ENCODE assay signal across 2 cellular contexts in the genomic region with DNA sequence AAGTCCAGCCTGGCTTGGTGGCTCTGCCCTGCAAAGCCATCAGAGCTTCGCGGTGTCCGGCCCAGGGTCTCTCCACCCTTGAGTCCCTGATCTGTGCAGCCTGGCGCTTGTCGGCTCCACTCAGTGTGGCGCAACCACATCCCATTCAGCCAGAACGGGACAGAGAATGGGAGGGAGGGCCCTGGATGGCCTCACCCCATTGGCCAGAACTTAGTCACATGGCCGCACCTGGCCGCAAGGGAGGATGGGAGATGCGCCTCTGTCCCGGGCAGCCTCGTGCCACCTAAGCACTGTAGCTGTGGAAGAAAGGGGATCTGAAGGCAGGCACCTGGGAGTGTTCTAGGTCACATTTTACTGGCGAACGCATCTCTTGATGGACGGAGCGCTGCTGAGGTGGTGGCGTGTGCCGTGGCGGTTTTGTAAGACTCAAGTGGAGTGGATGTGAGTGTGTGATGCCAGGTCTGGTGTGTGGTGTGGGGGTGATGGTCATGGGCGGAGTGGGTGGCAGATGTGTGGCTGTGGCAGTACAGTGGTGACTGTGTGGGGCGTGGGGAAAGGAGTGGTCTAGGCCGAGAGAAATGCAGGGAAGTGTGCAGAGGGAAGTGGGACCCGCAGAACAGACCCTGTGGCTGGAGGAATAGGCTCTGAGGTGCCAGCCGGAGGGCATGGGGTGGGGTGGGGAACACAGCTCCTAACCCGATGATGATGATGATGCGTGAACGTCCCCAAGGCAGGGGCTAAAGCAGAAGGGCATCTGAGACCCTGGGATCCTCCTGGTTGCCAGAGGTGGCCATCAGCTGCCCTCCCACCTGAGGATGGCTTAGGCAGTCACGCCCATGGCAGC.
TF ChIP-seq lines count a peak whose summit lies in the region.

No MANE protein-coding gene starts in this region.

TF ChIP-seq in GM23338, 12 proteins besides CTCF, POLR2A, EP300 and RAD21:
- no peak for TF ChIP-seq EZH2phosphoT487 (IDR thresholded peaks at IDR 0.05; ENCODE audit: unreplicated experiment)
- TF ChIP-seq JUNB (IDR thresholded peaks at IDR 0.05; ENCODE audit: unreplicated experiment), result no peak
- no peak for TF ChIP-seq STAT1 (IDR thresholded peaks at IDR 0.05; ENCODE audit: unreplicated experiment)
- TF ChIP-seq ZNF114 (CRISPR knock-in tag; IDR thresholded peaks at IDR 0.05), result no peak
- TF ChIP-seq POLR2AphosphoS5 (IDR thresholded peaks at IDR 0.05; ENCODE audit: low read depth), result no peak
- no peak for TF ChIP-seq EZH2 (IDR thresholded peaks at IDR 0.05; ENCODE audit: low read depth, unreplicated experiment)
- TF ChIP-seq CREB1 (CRISPR knock-in tag; IDR thresholded peaks at IDR 0.05; ENCODE audit: low read depth), result no peak
- TF ChIP-seq, protein P1, sequence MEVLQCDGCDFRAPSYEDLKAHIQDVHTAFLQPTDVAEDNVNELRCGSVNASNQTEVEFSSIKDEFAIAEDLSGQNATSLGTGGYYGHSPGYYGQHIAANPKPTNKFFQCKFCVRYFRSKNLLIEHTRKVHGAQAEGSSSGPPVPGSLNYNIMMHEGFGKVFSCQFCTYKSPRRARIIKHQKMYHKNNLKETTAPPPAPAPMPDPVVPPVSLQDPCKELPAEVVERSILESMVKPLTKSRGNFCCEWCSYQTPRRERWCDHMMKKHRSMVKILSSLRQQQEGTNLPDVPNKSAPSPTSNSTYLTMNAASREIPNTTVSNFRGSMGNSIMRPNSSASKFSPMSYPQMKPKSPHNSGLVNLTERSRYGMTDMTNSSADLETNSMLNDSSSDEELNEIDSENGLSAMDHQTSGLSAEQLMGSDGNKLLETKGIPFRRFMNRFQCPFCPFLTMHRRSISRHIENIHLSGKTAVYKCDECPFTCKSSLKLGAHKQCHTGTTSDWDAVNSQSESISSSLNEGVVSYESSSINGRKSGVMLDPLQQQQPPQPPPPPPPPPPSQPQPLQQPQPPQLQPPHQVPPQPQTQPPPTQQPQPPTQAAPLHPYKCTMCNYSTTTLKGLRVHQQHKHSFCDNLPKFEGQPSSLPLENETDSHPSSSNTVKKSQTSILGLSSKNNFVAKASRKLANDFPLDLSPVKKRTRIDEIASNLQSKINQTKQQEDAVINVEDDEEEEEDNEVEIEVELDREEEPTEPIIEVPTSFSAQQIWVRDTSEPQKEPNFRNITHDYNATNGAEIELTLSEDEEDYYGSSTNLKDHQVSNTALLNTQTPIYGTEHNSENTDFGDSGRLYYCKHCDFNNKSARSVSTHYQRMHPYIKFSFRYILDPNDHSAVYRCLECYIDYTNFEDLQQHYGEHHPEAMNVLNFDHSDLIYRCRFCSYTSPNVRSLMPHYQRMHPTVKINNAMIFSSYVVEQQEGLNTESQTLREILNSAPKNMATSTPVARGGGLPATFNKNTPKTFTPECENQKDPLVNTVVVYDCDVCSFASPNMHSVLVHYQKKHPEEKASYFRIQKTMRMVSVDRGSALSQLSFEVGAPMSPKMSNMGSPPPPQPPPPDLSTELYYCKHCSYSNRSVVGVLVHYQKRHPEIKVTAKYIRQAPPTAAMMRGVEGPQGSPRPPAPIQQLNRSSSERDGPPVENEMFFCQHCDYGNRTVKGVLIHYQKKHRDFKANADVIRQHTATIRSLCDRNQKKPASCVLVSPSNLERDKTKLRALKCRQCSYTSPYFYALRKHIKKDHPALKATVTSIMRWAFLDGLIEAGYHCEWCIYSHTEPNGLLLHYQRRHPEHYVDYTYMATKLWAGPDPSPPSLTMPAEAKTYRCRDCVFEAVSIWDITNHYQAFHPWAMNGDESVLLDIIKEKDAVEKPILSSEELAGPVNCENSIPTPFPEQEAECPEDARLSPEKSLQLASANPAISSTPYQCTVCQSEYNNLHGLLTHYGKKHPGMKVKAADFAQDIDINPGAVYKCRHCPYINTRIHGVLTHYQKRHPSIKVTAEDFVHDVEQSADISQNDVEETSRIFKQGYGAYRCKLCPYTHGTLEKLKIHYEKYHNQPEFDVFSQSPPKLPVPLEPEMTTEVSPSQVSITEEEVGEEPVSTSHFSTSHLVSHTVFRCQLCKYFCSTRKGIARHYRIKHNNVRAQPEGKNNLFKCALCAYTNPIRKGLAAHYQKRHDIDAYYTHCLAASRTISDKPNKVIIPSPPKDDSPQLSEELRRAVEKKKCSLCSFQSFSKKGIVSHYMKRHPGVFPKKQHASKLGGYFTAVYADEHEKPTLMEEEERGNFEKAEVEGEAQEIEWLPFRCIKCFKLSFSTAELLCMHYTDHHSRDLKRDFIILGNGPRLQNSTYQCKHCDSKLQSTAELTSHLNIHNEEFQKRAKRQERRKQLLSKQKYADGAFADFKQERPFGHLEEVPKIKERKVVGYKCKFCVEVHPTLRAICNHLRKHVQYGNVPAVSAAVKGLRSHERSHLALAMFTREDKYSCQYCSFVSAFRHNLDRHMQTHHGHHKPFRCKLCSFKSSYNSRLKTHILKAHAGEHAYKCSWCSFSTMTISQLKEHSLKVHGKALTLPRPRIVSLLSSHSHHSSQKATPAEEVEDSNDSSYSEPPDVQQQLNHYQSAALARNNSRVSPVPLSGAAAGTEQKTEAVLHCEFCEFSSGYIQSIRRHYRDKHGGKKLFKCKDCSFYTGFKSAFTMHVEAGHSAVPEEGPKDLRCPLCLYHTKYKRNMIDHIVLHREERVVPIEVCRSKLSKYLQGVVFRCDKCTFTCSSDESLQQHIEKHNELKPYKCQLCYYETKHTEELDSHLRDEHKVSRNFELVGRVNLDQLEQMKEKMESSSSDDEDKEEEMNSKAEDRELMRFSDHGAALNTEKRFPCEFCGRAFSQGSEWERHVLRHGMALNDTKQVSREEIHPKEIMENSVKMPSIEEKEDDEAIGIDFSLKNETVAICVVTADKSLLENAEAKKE (CRISPR knock-in tag; IDR thresholded peaks at IDR 0.05), result no peak
- no peak for TF ChIP-seq NANOG (IDR thresholded peaks at IDR 0.05; ENCODE audit: borderline replicate concordance)

TF ChIP-seq in IMR-90, 13 proteins besides CTCF, POLR2A, EP300 and RAD21:
- TF ChIP-seq RFX5 (IDR thresholded peaks at IDR 0.05; ENCODE audit: low read depth, low read length), result no peak
- TF ChIP-seq CEBPB (IDR thresholded peaks at IDR 0.05; ENCODE audit: low read depth, low read length), result 0 out of 2 replicates have a peak, but pooled peaks have one; percentile 19
